ENCODE assay signal across 8 cellular contexts in the genomic region with DNA sequence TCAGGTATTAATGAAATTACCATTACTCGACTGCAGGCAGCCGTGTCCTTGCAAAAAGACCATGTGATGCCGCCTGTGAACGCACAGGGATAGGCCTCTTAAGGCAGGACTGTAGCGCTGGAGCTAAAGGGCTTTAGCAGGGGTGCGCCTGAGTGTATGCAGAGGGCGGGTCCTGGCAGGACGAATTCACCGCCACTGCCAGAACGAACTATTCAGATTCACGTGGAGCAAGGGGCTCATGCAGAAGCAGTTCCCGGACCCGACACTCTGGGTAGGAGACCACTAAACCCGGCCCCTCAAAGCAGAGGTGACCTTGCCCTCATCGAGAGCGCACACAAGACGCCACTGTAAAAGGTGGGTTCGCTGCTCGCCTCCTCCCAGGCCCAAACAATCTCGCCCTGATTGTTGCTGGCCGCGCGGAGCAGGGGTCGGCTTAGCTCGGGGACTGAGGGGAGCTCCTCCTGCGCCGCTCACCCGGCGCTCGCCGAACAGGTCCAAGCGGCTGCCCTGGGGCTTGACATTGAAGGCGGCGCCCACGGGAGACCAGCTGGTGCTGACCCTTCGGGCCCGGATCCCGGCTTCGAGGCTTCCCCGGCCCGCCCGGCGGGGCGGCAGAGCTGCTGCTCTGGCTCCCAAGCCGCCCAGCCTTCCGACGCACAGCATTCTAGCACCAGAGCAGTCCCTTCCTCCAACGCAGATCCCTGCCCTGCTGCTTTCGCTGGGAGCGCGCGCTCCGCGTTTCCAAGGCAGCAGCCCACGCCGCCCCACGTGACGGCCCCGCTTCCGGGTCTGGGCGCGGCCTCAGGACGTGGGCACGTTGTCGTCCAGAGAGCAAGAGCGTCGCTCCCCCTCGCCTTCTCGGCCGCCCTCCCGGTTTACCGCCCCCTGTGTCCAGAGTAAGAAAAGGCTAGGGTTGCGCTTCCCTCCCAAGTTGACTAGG. TPM values are rescaled to one million over a fixed set of nuclear protein-coding genes. Genes with fewer than 3 reads are reported as not detected.
A peak's percentile ranks its signal among the peaks of the same experiment; 100 is the strongest.
DNase-seq lines count a peak whose midpoint lies in the region; ATAC-seq, FAIRE-seq and TF ChIP-seq lines count a peak whose summit lies in the region.

A gene (minus strand): TSS at position 743 of the 940 bp plus-strand sequence. CDS start 80 bp downstream, at position 663.

- H3K27me3 Mint-ChIP-seq in T-helper 1 cell treated with Interleukin-12 subunit alpha and Interleukin-12 subunit beta and Interleukin-4 antibody, amounts not matched to agents 30 μg/mL and 1 μg/mL, for 36 hours (ENCODE audit: low read depth): no peaks in the 10 kb centered on the region
- no peaks in the 10 kb centered on the region for H3K27me3 Mint-ChIP-seq in progenitor cell of endocrine pancreas

- peak within 1 kb of the TSS; percentile 88 for H3K4me3 Mint-ChIP-seq in T-helper 1 cell treated with Interleukin-12 subunit alpha and Interleukin-12 subunit beta and Interleukin-4 antibody, amounts not matched to agents 30 μg/mL and 1 μg/mL, for 36 hours
- peak within 1 kb of the TSS; percentile 83 for H3K4me3 Mint-ChIP-seq in progenitor cell of endocrine pancreas (ENCODE audit: low read depth)

- FAIRE-seq in GM12892 (lab: Jason Lieb, UNC): peak; percentile 99

- peak; percentile 73 for TF ChIP-seq CTCF in progenitor cell of endocrine pancreas (IDR thresholded peaks at IDR 0.05; ENCODE audit: unreplicated experiment)

- H3K9me3 Mint-ChIP-seq in T-helper 1 cell treated with Interleukin-12 subunit alpha and Interleukin-12 subunit beta and Interleukin-4 antibody, amounts not matched to agents 30 μg/mL and 1 μg/mL, for 36 hours: no peaks in the 10 kb centered on the region
- no peaks in the 10 kb centered on the region for H3K9me3 Mint-ChIP-seq in progenitor cell of endocrine pancreas (ENCODE audit: low read depth)

- H3K36me3 Mint-ChIP-seq in T-helper 1 cell treated with Interleukin-12 subunit alpha and Interleukin-12 subunit beta and Interleukin-4 antibody, amounts not matched to agents 30 μg/mL and 1 μg/mL, for 36 hours (ENCODE audit: low read depth): peaks cover 2% of the 10 kb centered on the region
- H3K36me3 Mint-ChIP-seq in progenitor cell of endocrine pancreas (ENCODE audit: insufficient read depth): peaks cover 4% of the 10 kb centered on the region

- peaks cover 16% of the 10 kb centered on the region for H3K4me1 Mint-ChIP-seq in T-helper 1 cell treated with Interleukin-12 subunit alpha and Interleukin-12 subunit beta and Interleukin-4 antibody, amounts not matched to agents 30 μg/mL and 1 μg/mL, for 36 hours (ENCODE audit: low read depth)
- H3K4me1 Mint-ChIP-seq in progenitor cell of endocrine pancreas (ENCODE audit: low read depth): peaks cover 16% of the 10 kb centered on the region

- DNase-seq in GM12892 (ENCODE audit: insufficient read length) (peak; percentile 85), NCI-H1417 treated with DMSO at 0.1 percent for 48 hours (lab: John Stamatoyannopoulos, UW) (peak; percentile 46), amniotic stem cell (lab: John Stamatoyannopoulos, UW) (peak; percentile 84), left cardiac atrium (peak; percentile 96), progenitor cell of endocrine pancreas (ENCODE audit: low spot score, unreplicated experiment) (peak; percentile 83), ureter (ENCODE audit: low spot score) (peak; percentile 94)

- peak; percentile 97 for ATAC-seq in HG02798 (IDR thresholded peaks at IDR 0.05; ENCODE audit: poor library complexity, unreplicated experiment)
- ATAC-seq in left cardiac atrium: peak; percentile 98 to 99

- TF ChIP-seq POLR2A in GM12892 (IDR thresholded peaks at IDR 0.05; ENCODE audit: low read depth, low read length): peak; percentile 61; the same call in 1 of the 2 replicates

- peak within 1 kb of the TSS; percentile 86 for H3K27ac Mint-ChIP-seq in T-helper 1 cell treated with Interleukin-12 subunit alpha and Interleukin-12 subunit beta and Interleukin-4 antibody, amounts not matched to agents 30 μg/mL and 1 μg/mL, for 36 hours
- H3K27ac Mint-ChIP-seq in progenitor cell of endocrine pancreas: peak within 1 kb of the TSS; percentile 88

- intact Hi-C loops in left cardiac atrium (cut with DNase I): loop anchor here in 1 of 2 donors (5.0 kb wide), 1 partner anchor 422 kb away; no protein-coding TSS in a partner anchor

RNA-seq across cellular contexts. Expression of the gene that starts here (rescaled TPM):
- 25.3 TPM for polyA plus RNA-seq in GM12892 (2012; ENCODE audit: missing spikeins)
- total RNA-seq in left cardiac atrium (10 to 100 TPM; 46.0 to 64.6 TPM), progenitor cell of endocrine pancreas (15.7 and 19.2 TPM in 2 replicates), ureter (24.2 TPM)

Comparison
In these comparisons a context has a peak if more than half of its experiments do, and no peak if none do; other contexts are left out.
1. Peak in every context shown above with its lines: DNase-seq and ATAC-seq.
2. DNase-seq: peak in every context shown above with its lines; median percentile 96 in left cardiac atrium; 94 in ureter; 85 in GM12892; 84 in amniotic stem cell; 83 in progenitor cell of endocrine pancreas; 46 in NCI-H1417 treated with DMSO at 0.1 percent for 48 hours.